In genomic region chr15:41790169-41790568, GRCh38 we compare ENCODE assay signal across 1 cellular context.
TF ChIP-seq lines count a peak whose summit lies in the region.

No MANE protein-coding gene starts in this region.

TF ChIP-seq in GM12878, 131 proteins besides CTCF, POLR2A, EP300 and RAD21:
- no peak for TF ChIP-seq CEBPB (IDR thresholded peaks at IDR 0.05; ENCODE audit: borderline replicate concordance in 1 of 2, low read depth in 2 of 2, low read length in 2 of 2)
- TF ChIP-seq SPI1 (IDR thresholded peaks at IDR 0.05; ENCODE audit: borderline replicate concordance, insufficient read depth, low read depth, low read length) = no peak
- no peak for TF ChIP-seq REST (IDR thresholded peaks at IDR 0.05; ENCODE audit: low read depth, low read length)
- TF ChIP-seq SRF (IDR thresholded peaks at IDR 0.05; ENCODE audit: low read depth in 2 of 2, low read length in 2 of 2) = no peak
